Comparison of ENCODE assay signal across 8 cellular contexts in the genomic region with DNA sequence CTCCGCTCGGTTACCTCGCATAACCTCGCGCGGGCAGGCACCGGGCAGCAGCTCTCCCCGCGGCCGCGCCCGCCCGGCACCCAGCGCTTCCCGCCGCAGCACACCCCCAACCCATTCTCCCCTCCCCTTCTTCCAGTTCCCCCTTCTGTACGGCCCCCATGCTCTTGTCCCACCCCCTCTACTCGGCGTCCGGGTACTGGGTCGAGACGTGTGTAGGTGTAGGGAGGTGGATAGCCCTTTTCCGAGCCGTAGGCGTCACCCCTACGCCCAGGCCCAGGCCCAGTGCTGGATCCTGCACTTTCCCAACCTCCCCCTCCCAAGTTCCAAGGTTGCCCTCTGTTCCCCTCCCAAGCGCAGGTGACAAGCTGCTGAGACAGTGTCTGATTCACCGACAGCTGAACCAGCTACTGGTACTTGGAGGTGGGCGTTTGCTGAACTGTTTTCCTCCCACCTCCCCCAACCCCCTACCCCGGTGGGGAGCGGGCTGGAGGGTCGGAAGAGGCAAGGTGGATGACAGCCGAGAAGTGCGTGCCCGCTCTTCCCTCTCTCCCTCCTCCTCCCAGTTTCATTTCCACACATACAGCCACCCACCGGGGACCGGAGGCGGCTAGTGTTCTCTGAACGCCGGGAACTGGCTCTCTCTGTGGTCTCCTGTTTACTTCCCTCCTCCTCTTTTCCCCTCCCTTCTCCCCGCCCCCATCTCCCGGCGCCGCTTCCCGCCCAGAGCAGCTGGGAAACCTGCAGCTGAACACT. TPM values are rescaled to one million over a fixed set of nuclear protein-coding genes. Genes with fewer than 3 reads are reported as not detected.
A peak's percentile ranks its signal among the peaks of the same experiment; 100 is the strongest.
DNase-seq lines count a peak whose midpoint lies in the region; ATAC-seq, FAIRE-seq and TF ChIP-seq lines count a peak whose summit lies in the region.

No MANE protein-coding gene starts in this region.

- TF ChIP-seq EP300 in A549 (IDR thresholded peaks at IDR 0.05): no peak

- no peak for TF ChIP-seq CTCF in A549 (IDR thresholded peaks at IDR 0.05)
- no peak for TF ChIP-seq CTCF in lower leg skin (IDR thresholded peaks at IDR 0.05)

- peak; percentile 37 to 67 for ATAC-seq in A549
- ATAC-seq in HG02981 (IDR thresholded peaks at IDR 0.05; ENCODE audit: unreplicated experiment): peak; percentile 10

- POLR2A ChIA-PET in A549 (lab: Yijun Ruan, JAX): interaction anchor here (0.6 to 4.7 kb wide), 20 partner anchors 8 to 181 kb away, joined by 3 to 39 read pairs (median 4); no protein-coding TSS in a partner anchor

- WGBS in A549 (ENCODE audit: missing lambda C conversion rate): 1% methylated on average over 26 of the region's 45 CpGs
- WGBS in ectodermal cell, 2 experiments: 0% methylated on average over 39 to 41 of the region's 45 CpGs
- WGBS in lower leg skin, 2 donors: 0 to 1% methylated on average over 37 to 45 of the region's 45 CpGs

- intact Hi-C loops in lower leg skin (cut with DNase I; ENCODE audit: low total_unique reads): no loop called here

- H3K36me3 ChIP-seq in ectodermal cell (ENCODE audit: control insufficient read depth, insufficient read depth, low read length): no peaks in the 10 kb centered on the region

- FAIRE-seq in A549 (lab: Jason Lieb, UNC): no peak

- CTCF ChIA-PET in A549 (lab: Yijun Ruan, JAX): interaction anchor here (0.6 to 3.4 kb wide), 7 partner anchors 14 to 182 kb away, joined by 3 to 25 read pairs (median 5); no protein-coding TSS in a partner anchor

- peaks cover 21% of the 10 kb centered on the region for H3K27me3 ChIP-seq in ectodermal cell (ENCODE audit: control insufficient read depth, insufficient read depth, low read length, poor library complexity, severe bottlenecking)

- TF ChIP-seq POLR2A in A549 (IDR thresholded peaks at IDR 0.05; ENCODE audit: low read length): no peak; the same call in 1 of the 2 replicates
- TF ChIP-seq POLR2A in GM15510 (IDR thresholded peaks at IDR 0.05; ENCODE audit: borderline replicate concordance, extremely low read depth, insufficient read length): peak; percentile 48
- TF ChIP-seq POLR2A in lower leg skin (IDR thresholded peaks at IDR 0.05): peak in 1 of 2 donors; percentile 66

- H3K9me3 ChIP-seq in A549 (no peaks in the 10 kb centered on the region), ectodermal cell (ENCODE audit: control insufficient read depth, low read length) (no peaks in the 10 kb centered on the region)

- no peak; a peak in 1 of 5 replicates for TF ChIP-seq RAD21 in A549 (conservative IDR thresholded peaks at IDR 0.05 in 1 of 2, IDR thresholded peaks at IDR 0.05 in 1 of 2)

- H3K4me1 ChIP-seq in A549: peaks cover 26% of the 10 kb centered on the region
- H3K4me1 ChIP-seq in ectodermal cell (ENCODE audit: control insufficient read depth, insufficient read depth, low read length): peaks cover 22% of the 10 kb centered on the region

- DNase-seq in A549 (ENCODE audit: low read depth in 1 of 2, low spot score in 1 of 2) (peak; percentile 59 to 76), NCI-H2171 treated with DMSO at 0.1 percent for 48 hours (lab: John Stamatoyannopoulos, UW) (peak; percentile 94), lower leg skin (ENCODE audit: low spot score in 2 of 2) (peak; percentile 97 to 99)
- peak; percentile 71 for DNase-seq in activated CD4-positive, alpha-beta T cell treated with anti-CD3 and anti-CD28 coated beads for 48 hours
- peak; percentile 76 for DNase-seq in stimulated activated CD4-positive, alpha-beta T cell treated with anti-CD3 and anti-CD28 coated beads, Interleukin-4, amount 100 ng/mL, for 24 hours

- H3K27ac ChIP-seq in A549 (peak overlapping the region; percentile 98 to 99), ectodermal cell (ENCODE audit: insufficient read depth, low read depth, low read length, poor library complexity, severe bottlenecking) (peak overlapping the region; percentile 88)

- H3K4me2 ChIP-seq in A549: peak overlapping the region; percentile 98

- H3K4me3 ChIP-seq in A549: peak overlapping the region; percentile 59
- H3K4me3 ChIP-seq in ectodermal cell (ENCODE audit: insufficient read depth, low read depth, low read length): peak overlapping the region; percentile 42
- no peak overlapping the region for H3K4me3 ChIP-seq in lower leg skin (ENCODE audit: low read depth, poor library complexity, severe bottlenecking)

TF ChIP-seq in A549, 52 proteins besides CTCF, POLR2A, EP300 and RAD21 (continues in another document):
- TF ChIP-seq, protein P1, sequence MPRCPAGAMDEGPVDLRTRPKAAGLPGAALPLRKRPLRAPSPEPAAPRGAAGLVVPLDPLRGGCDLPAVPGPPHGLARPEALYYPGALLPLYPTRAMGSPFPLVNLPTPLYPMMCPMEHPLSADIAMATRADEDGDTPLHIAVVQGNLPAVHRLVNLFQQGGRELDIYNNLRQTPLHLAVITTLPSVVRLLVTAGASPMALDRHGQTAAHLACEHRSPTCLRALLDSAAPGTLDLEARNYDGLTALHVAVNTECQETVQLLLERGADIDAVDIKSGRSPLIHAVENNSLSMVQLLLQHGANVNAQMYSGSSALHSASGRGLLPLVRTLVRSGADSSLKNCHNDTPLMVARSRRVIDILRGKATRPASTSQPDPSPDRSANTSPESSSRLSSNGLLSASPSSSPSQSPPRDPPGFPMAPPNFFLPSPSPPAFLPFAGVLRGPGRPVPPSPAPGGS (IDR thresholded peaks at IDR 0.05): peak; percentile 2; the same call in 2 of the 3 replicates
- TF ChIP-seq, protein P2, sequence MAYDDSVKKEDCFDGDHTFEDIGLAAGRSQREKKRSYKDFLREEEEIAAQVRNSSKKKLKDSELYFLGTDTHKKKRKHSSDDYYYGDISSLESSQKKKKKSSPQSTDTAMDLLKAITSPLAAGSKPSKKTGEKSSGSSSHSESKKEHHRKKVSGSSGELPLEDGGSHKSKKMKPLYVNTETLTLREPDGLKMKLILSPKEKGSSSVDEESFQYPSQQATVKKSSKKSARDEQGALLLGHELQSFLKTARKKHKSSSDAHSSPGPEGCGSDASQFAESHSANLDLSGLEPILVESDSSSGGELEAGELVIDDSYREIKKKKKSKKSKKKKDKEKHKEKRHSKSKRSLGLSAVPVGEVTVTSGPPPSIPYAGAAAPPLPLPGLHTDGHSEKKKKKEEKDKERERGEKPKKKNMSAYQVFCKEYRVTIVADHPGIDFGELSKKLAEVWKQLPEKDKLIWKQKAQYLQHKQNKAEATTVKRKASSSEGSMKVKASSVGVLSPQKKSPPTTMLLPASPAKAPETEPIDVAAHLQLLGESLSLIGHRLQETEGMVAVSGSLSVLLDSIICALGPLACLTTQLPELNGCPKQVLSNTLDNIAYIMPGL (CRISPR knock-in tag; IDR thresholded peaks at IDR 0.05; ENCODE audit: borderline replicate concordance): peak; percentile 59; the same call in 1 of the 2 replicates
- TF ChIP-seq JUN (IDR thresholded peaks at IDR 0.05) (peak in 1 of 2 experiments; percentile 4; a peak in 4 of 5 replicates), FOSL2 (IDR thresholded peaks at IDR 0.05) (no peak), FOSL2 (CRISPR knock-in tag; IDR thresholded peaks at IDR 0.05) (peak; percentile 5; the same call in 1 of the 2 replicates), RARB (CRISPR knock-in tag; IDR thresholded peaks at IDR 0.05) (peak; percentile 68; the same call in 1 of the 2 replicates), MAZ (IDR thresholded peaks at IDR 0.05; ENCODE audit: borderline replicate concordance, low read depth, low read length) (peak; percentile 79), HOXA7 (CRISPR knock-in tag; IDR thresholded peaks at IDR 0.05) (peak; percentile 29; the same call in 1 of the 2 replicates), SMC3 (IDR thresholded peaks at IDR 0.05) (no peak; the same call in 2 of the 3 replicates), TFCP2L1 (CRISPR knock-in tag; IDR thresholded peaks at IDR 0.05) (peak; percentile 71; the same call in 1 of the 2 replicates), ZNF302 (CRISPR knock-in tag; IDR thresholded peaks at IDR 0.05) (no peak), SREBF2 (IDR thresholded peaks at IDR 0.05) (no peak), TP53 (CRISPR knock-in tag; IDR thresholded peaks at IDR 0.05) (peak; percentile 93), MYC (IDR thresholded peaks at IDR 0.05; ENCODE audit: borderline replicate concordance, low read length) (peak; percentile 67), ZSCAN20 (CRISPR knock-in tag; IDR thresholded peaks at IDR 0.05) (no peak), EHMT2 (IDR thresholded peaks at IDR 0.05; ENCODE audit: low read depth) (no peak), NR3C1 (IDR thresholded peaks at IDR 0.05) (no peak)
- TF ChIP-seq, protein P3, sequence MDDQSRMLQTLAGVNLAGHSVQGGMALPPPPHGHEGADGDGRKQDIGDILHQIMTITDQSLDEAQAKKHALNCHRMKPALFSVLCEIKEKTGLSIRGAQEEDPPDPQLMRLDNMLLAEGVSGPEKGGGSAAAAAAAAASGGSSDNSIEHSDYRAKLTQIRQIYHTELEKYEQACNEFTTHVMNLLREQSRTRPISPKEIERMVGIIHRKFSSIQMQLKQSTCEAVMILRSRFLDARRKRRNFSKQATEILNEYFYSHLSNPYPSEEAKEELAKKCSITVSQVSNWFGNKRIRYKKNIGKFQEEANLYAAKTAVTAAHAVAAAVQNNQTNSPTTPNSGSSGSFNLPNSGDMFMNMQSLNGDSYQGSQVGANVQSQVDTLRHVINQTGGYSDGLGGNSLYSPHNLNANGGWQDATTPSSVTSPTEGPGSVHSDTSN (IDR thresholded peaks at IDR 0.05): no peak
- TF ChIP-seq, protein P4, sequence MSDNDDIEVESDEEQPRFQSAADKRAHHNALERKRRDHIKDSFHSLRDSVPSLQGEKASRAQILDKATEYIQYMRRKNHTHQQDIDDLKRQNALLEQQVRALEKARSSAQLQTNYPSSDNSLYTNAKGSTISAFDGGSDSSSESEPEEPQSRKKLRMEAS (IDR thresholded peaks at IDR 0.05): peak; percentile 60

RNA-seq across cellular contexts. Expression of a gene that starts 6.0 kb away (rescaled TPM):
- polyA plus RNA-seq in A549 (2011; rRNA removed): 3.1 and 3.9 TPM in 2 replicates
- 0.41 and 0.62 TPM in 2 replicates for polyA plus RNA-seq in A549 (2012; cell fraction: cytosol; rRNA removed)
- polyA plus RNA-seq in A549 (2012; cell fraction: nucleus; rRNA removed): 0.38 and 0.50 TPM in 2 replicates
- 0.52 to 0.84 TPM (median 0.76 TPM) in 3 replicates for polyA plus RNA-seq in A549 (2017; fragmentation: RNase III; extraction: RNeasy Plus Mini Kit Qiagen cat#74134 plus additional on column Dnase treatment)
- 2.3 and 2.7 TPM in 2 replicates for polyA minus RNA-seq in A549 (2011; rRNA and poly(A)+ RNA removed)
- polyA plus RNA-seq in ectodermal cell (2013, experiment 1 of 4): 0.80 TPM
- polyA plus RNA-seq in ectodermal cell (2013, experiment 2 of 4): 0.85 TPM
- polyA plus RNA-seq in ectodermal cell (2013, experiment 3 of 4): 0.53 TPM
- 0.73 TPM for polyA plus RNA-seq in ectodermal cell (2013, experiment 4 of 4)
- total RNA-seq in lower leg skin: 100 to 1,000 TPM in 2 of 4 donors, 10 to 100 TPM in 2; 71.5 to 198 (median 104) TPM
